ENCODE assay signal across 8 cellular contexts in genomic region chrX:119512145-119512800, GRCh38. TPM values are rescaled to one million over a fixed set of nuclear protein-coding genes. Genes with fewer than 3 reads are reported as not detected.
DNase-seq lines count a peak whose midpoint lies in the region; ATAC-seq and TF ChIP-seq lines count a peak whose summit lies in the region.

No MANE protein-coding gene starts in this region.

- no peak overlapping the region for H4K91ac ChIP-seq in neuronal stem cell (ENCODE audit: low read depth, low read length, poor library complexity)

- H3K27ac ChIP-seq in DND-41 (ENCODE audit: low read length) (no peak overlapping the region), neuronal stem cell (replicated peaks; ENCODE audit: low read length) (no peak overlapping the region)

- H2BK120ac ChIP-seq in neuronal stem cell (ENCODE audit: low read depth, low read length), result no peak overlapping the region

- ATAC-seq in DND-41 (ENCODE audit: insufficient read depth, low read depth), result peak; percentile 53; the same call in 1 of the 3 replicates
- ATAC-seq in GM21619 (IDR thresholded peaks at IDR 0.05; ENCODE audit: unreplicated experiment), result peak; percentile 70
- no peak for ATAC-seq in GM21447 (IDR thresholded peaks at IDR 0.05; ENCODE audit: unreplicated experiment)
- ATAC-seq in GM19397 (IDR thresholded peaks at IDR 0.05; ENCODE audit: unreplicated experiment), result no peak

- no peaks in the 10 kb centered on the region for H3K36me3 ChIP-seq in DND-41 (ENCODE audit: insufficient read depth, low read length)
- no peaks in the 10 kb centered on the region for H3K36me3 ChIP-seq in neuronal stem cell (replicated peaks in 1 of 2; ENCODE audit: control insufficient read depth in 2 of 2, insufficient read depth in 2 of 2, low read length in 2 of 2)

- H4K20me1 ChIP-seq in DND-41 (ENCODE audit: insufficient read depth, low read length), result no peaks in the 10 kb centered on the region

- no peak overlapping the region for H3K14ac ChIP-seq in neuronal stem cell (ENCODE audit: low read length)

- H2BK5ac ChIP-seq in neuronal stem cell (ENCODE audit: low read length), result no peak overlapping the region

- no peaks in the 10 kb centered on the region for H3K79me2 ChIP-seq in DND-41 (ENCODE audit: insufficient read depth, low read length)

- H3K9me3 ChIP-seq in DND-41 (ENCODE audit: insufficient read depth, low read length, severe bottlenecking) (no peaks in the 10 kb centered on the region), neuronal stem cell (replicated peaks in 1 of 2; ENCODE audit: control insufficient read depth in 2 of 2, insufficient read depth in 1 of 2, low read depth in 1 of 2, low read length in 2 of 2) (no peaks in the 10 kb centered on the region)

- no peak overlapping the region for H3K4me3 ChIP-seq in DND-41 (ENCODE audit: low read depth in 1 of 2, low read length in 2 of 2)
- no peak overlapping the region for H3K4me3 ChIP-seq in fibroblast of pulmonary artery (replicated peaks; ENCODE audit: low read depth, low read length)
- H3K4me3 ChIP-seq in neuronal stem cell (ENCODE audit: low read length in 2 of 2), result no peak overlapping the region

- H3K27me3 ChIP-seq in DND-41 (ENCODE audit: insufficient read depth, low read length, poor library complexity), result no peaks in the 10 kb centered on the region
- no peaks in the 10 kb centered on the region for H3K27me3 ChIP-seq in neuronal stem cell (ENCODE audit: control insufficient read depth in 3 of 3, insufficient read depth in 3 of 3, low read depth in 1 of 3, low read length in 3 of 3)

- H3K4me1 ChIP-seq in DND-41 (ENCODE audit: insufficient read depth, low read length) (peaks cover 3% of the 10 kb centered on the region; the same call in 1 of the 2 replicates), neuronal stem cell (ENCODE audit: control insufficient read depth in 2 of 2, insufficient read depth in 1 of 2, low read depth in 1 of 2, low read length in 2 of 2) (no peaks in the 10 kb centered on the region)

- H2BK15ac ChIP-seq in neuronal stem cell (ENCODE audit: low read length), result no peak overlapping the region

- no peaks in the 10 kb centered on the region for H3K79me1 ChIP-seq in neuronal stem cell (ENCODE audit: low read depth, low read length)

- H3K23ac ChIP-seq in neuronal stem cell (ENCODE audit: low read depth, low read length, poor library complexity), result no peak overlapping the region

- no peak overlapping the region for H3K18ac ChIP-seq in neuronal stem cell (ENCODE audit: low read length)

- H2AFZ ChIP-seq in DND-41 (ENCODE audit: low read depth, low read length), result no peak overlapping the region
- peak overlapping the region; percentile 81 for H2AFZ ChIP-seq in neuronal stem cell (ENCODE audit: low read length)

- no peak overlapping the region for H2BK12ac ChIP-seq in neuronal stem cell (ENCODE audit: low read length)

- no peak overlapping the region for H3K4ac ChIP-seq in neuronal stem cell (ENCODE audit: low read length)

- H2AK5ac ChIP-seq in neuronal stem cell (ENCODE audit: low read depth, low read length), result no peak overlapping the region

- DNase-seq in DND-41, result peak; percentile 12
- DNase-seq in NCI-H146 (lab: John Stamatoyannopoulos, UW), result peak; percentile 82
- peak; percentile 76 for DNase-seq in SW480 (ENCODE audit: low spot score)
- peak; percentile 80 for DNase-seq in fibroblast of pulmonary artery (ENCODE audit: low read depth)
- DNase-seq in neuronal stem cell (ENCODE audit: low spot score), result peak; percentile 27

- TF ChIP-seq CTCF in DND-41 (IDR thresholded peaks at IDR 0.05; ENCODE audit: borderline replicate concordance, extremely low read depth, low read length, poor library complexity, severe bottlenecking) (peak; percentile 42), fibroblast of pulmonary artery (IDR thresholded peaks at IDR 0.05; ENCODE audit: low read length, missing control alignments) (peak; percentile 73)

- no peak overlapping the region for H3K4me2 ChIP-seq in DND-41 (ENCODE audit: insufficient read depth, low read length)
- H3K4me2 ChIP-seq in neuronal stem cell (ENCODE audit: insufficient read depth, low read length, poor library complexity, severe bottlenecking), result no peak overlapping the region

- no peak overlapping the region for H4K8ac ChIP-seq in neuronal stem cell (ENCODE audit: low read depth, low read length)

- no CpG with 5 or more reads among the region's 14 CpGs for WGBS in neuronal stem cell (ENCODE audit: extremely low coverage in 2 of 2, insufficient read length in 2 of 2, insufficient replicate concordance in 1 of 2), 2 donors

- H3K9ac ChIP-seq in DND-41 (ENCODE audit: low read depth, low read length), result no peak overlapping the region
- no peak overlapping the region for H3K9ac ChIP-seq in neuronal stem cell (ENCODE audit: low read depth, low read length, poor library complexity)

RNA-seq across cellular contexts. Expression of gene SLC25A5, which starts 44.0 kb away (rescaled TPM):
- 273 TPM for polyA plus RNA-seq in neuronal stem cell (2013, experiment 1 of 2)
- polyA plus RNA-seq in neuronal stem cell (2013, experiment 2 of 2), result 275 TPM

RNA-seq across cellular contexts. Expression of gene STEEP1, which starts 52.9 kb away (rescaled TPM):
- 17.5 TPM for polyA plus RNA-seq in neuronal stem cell (2013, experiment 1 of 2)
- 17.4 TPM for polyA plus RNA-seq in neuronal stem cell (2013, experiment 2 of 2)

Comparison
In these comparisons a context has a peak if more than half of its experiments do, and no peak if none do; other contexts are left out.
1. ATAC-seq: peak in DND-41 (single experiment) and GM21619 (single experiment); none in GM21447 (single experiment) and GM19397 (single experiment).
2. DNase-seq: peak in every context shown above with its lines; median percentile 82 in NCI-H146; 80 in fibroblast of pulmonary artery; 76 in SW480; 27 in neuronal stem cell; 12 in DND-41.